14 cellular contexts compared by ENCODE assay signal in genomic region chr7:29337628-29338116, GRCh38.
DNase-seq lines count a peak whose midpoint lies in the region; ATAC-seq, FAIRE-seq and TF ChIP-seq lines count a peak whose summit lies in the region.
"Had no signal": no experiment of that assay in that cellular context is flagged by ENCODE, and none has a peak within 500 bp of the region (broad histone marks: within the 10 kb centered on the region; RNA-seq: fewer than 3 reads in every experiment).

No MANE protein-coding gene starts in this region.

- no peaks in the 10 kb centered on the region for H3K79me2 ChIP-seq in astrocyte (ENCODE audit: insufficient read depth, low read length)

- H4K20me1 ChIP-seq in astrocyte (ENCODE audit: insufficient read depth, low read length), result no peaks in the 10 kb centered on the region

- peaks cover 45 to 55% (median 52%) of the 10 kb centered on the region in 3 donors for H3K4me1 Mint-ChIP-seq in CD8-positive, alpha-beta memory T cell
- H3K4me1 Mint-ChIP-seq in astrocyte (ENCODE audit: low read depth, unreplicated experiment), result peaks cover 6% of the 10 kb centered on the region
- H3K4me1 Mint-ChIP-seq in naive thymus-derived CD8-positive, alpha-beta T cell, result peaks cover 10 to 44% (median 36%) of the 10 kb centered on the region in 4 donors

- no peaks in the 10 kb centered on the region for H3K9me3 ChIP-seq in CD8-positive, alpha-beta memory T cell (ENCODE audit: low read length)
- H3K9me3 ChIP-seq in astrocyte (ENCODE audit: insufficient read depth, low read depth, low read length), result no peaks in the 10 kb centered on the region
- H3K9me3 ChIP-seq in tibial artery, result no peaks in the 10 kb centered on the region
- H3K9me3 ChIP-seq: sigmoid colon, SK-N-SH had no signal

- in situ Hi-C loops in GM13977 (cut with MboI; ENCODE audit: low pct_unique_long_range_greater_than_20kb, low sequenced_read_pairs, unreplicated experiment), result no loop called here

- no peak overlapping the region for H2AFZ ChIP-seq in astrocyte (ENCODE audit: low read depth, low read length)

- H3K27ac Mint-ChIP-seq in CD8-positive, alpha-beta memory T cell, result peak overlapping the region; percentile 57 to 89 (median 70)
- H3K27ac Mint-ChIP-seq in astrocyte (ENCODE audit: unreplicated experiment), result no peak overlapping the region
- H3K27ac Mint-ChIP-seq in naive thymus-derived CD8-positive, alpha-beta T cell, result peak overlapping the region; percentile 70 to 93 (median 82)
- H3K27ac Mint-ChIP-seq: activated naive CD4-positive, alpha-beta T cell treated with anti-CD3 and anti-CD28 coated beads, Interleukin-2, amount 50 U/mL, for 72 hours; HFFc6 had no signal

- no peaks in the 10 kb centered on the region for H3K9me3 Mint-ChIP-seq in CD8-positive, alpha-beta memory T cell
- no peaks in the 10 kb centered on the region for H3K9me3 Mint-ChIP-seq in astrocyte (ENCODE audit: unreplicated experiment)
- H3K9me3 Mint-ChIP-seq in naive thymus-derived CD8-positive, alpha-beta T cell, result no peaks in the 10 kb centered on the region
- H3K9me3 Mint-ChIP-seq: activated naive CD4-positive, alpha-beta T cell treated with anti-CD3 and anti-CD28 coated beads, Interleukin-2, amount 50 U/mL, for 72 hours; HFFc6 had no signal

- POLR2A ChIA-PET in CD8-positive, alpha-beta memory T cell (lab: Charles Lee), result interaction anchor here (0.5 kb wide), 1 partner anchor 155 kb away, joined by 3 read pairs; no protein-coding TSS in a partner anchor
- POLR2A ChIA-PET in naive thymus-derived CD8-positive, alpha-beta T cell (lab: Charles Lee), result interaction anchor here (0.5 to 1.3 kb wide), 3 partner anchors 11 to 664 kb away, joined by 3 to 5 read pairs (median 3); no protein-coding TSS in a partner anchor

- no peaks in the 10 kb centered on the region for H3K27me3 ChIP-seq in CD8-positive, alpha-beta memory T cell (ENCODE audit: insufficient read depth, low read length, poor library complexity, severe bottlenecking)
- peaks cover 14% of the 10 kb centered on the region for H3K27me3 ChIP-seq in astrocyte (ENCODE audit: insufficient read depth, low read length)
- peaks cover 0 to 3% of the 10 kb centered on the region in 2 donors for H3K27me3 ChIP-seq in tibial artery
- H3K27me3 ChIP-seq: sigmoid colon had no signal

- peak; percentile 12 to 79 (median 59) for DNase-seq in CD8-positive, alpha-beta memory T cell
- DNase-seq in NOMO-1 treated with DMSO at 0.1 percent for 48 hours (lab: John Stamatoyannopoulos, UW; ENCODE audit: unreplicated experiment) (peak; percentile 58), astrocyte (ENCODE audit: low read depth) (peak; percentile 77), SK-N-DZ (ENCODE audit: low spot score) (no peak), tibial artery (no peak), NCI-H446 (lab: John Stamatoyannopoulos, UW) (no peak), GM13977 (ENCODE audit: low spot score) (no peak)
- peak in 9 of 10 donors; percentile 19 to 80 (median 56) for DNase-seq in naive thymus-derived CD8-positive, alpha-beta T cell
- DNase-seq: HFFc6, sigmoid colon, SK-N-SH had no signal

- CTCF ChIA-PET in CD8-positive, alpha-beta memory T cell (lab: Charles Lee), result interaction anchor here (0.7 to 3.6 kb wide), 3 partner anchors 18 to 149 kb away, joined by 3 to 16 read pairs (median 3); no protein-coding TSS in a partner anchor

- no peak for FAIRE-seq in astrocyte (lab: Jason Lieb, UNC)

- peaks cover 0 to 3% of the 10 kb centered on the region in 2 donors for H3K27me3 Mint-ChIP-seq in CD8-positive, alpha-beta memory T cell
- H3K27me3 Mint-ChIP-seq in astrocyte (ENCODE audit: low read depth, unreplicated experiment), result peaks cover 23% of the 10 kb centered on the region
- H3K27me3 Mint-ChIP-seq in naive thymus-derived CD8-positive, alpha-beta T cell, result no peaks in the 10 kb centered on the region

- H3K36me3 Mint-ChIP-seq in CD8-positive, alpha-beta memory T cell, result no peaks in the 10 kb centered on the region
- H3K36me3 Mint-ChIP-seq in astrocyte (ENCODE audit: low read depth, unreplicated experiment), result no peaks in the 10 kb centered on the region
- H3K36me3 Mint-ChIP-seq in naive thymus-derived CD8-positive, alpha-beta T cell, result no peaks in the 10 kb centered on the region
- H3K36me3 Mint-ChIP-seq: activated naive CD4-positive, alpha-beta T cell treated with anti-CD3 and anti-CD28 coated beads, Interleukin-2, amount 50 U/mL, for 72 hours had no signal

- intact Hi-C loops in tibial artery (cut with DNase I; ENCODE audit: low total_unique reads), result no loop called here

- peak; percentile 92 to 94 for ATAC-seq in naive thymus-derived CD8-positive, alpha-beta T cell

- peak overlapping the region; percentile 26 for H3K4me3 ChIP-seq in CD8-positive, alpha-beta memory T cell (ENCODE audit: low read length)
- H3K4me3 ChIP-seq in astrocyte (ENCODE audit: insufficient read depth, low read depth, low read length), result no peak overlapping the region
- H3K4me3 ChIP-seq in tibial artery, result no peak overlapping the region
- H3K4me3 ChIP-seq: lung, sigmoid colon had no signal

- TF ChIP-seq CTCF in astrocyte (IDR thresholded peaks at IDR 0.05; ENCODE audit: insufficient read depth, low read depth, low read length), result no peak
- no peak for TF ChIP-seq CTCF in tibial artery (IDR thresholded peaks at IDR 0.05)
- no peak for TF ChIP-seq CTCF in GM13977 (IDR thresholded peaks at IDR 0.05; ENCODE audit: extremely low read depth, insufficient read depth, missing control alignments)

- H3K9ac ChIP-seq in astrocyte (ENCODE audit: low read length), result no peak overlapping the region
- H3K9ac ChIP-seq: SK-N-SH had no signal

- H3K36me3 ChIP-seq in CD8-positive, alpha-beta memory T cell (ENCODE audit: insufficient read depth, low read length), result no peaks in the 10 kb centered on the region
- H3K36me3 ChIP-seq in astrocyte (ENCODE audit: insufficient read depth, low read length) (no peaks in the 10 kb centered on the region), tibial artery (no peaks in the 10 kb centered on the region)
- H3K36me3 ChIP-seq: sigmoid colon had no signal

- peaks cover 37% of the 10 kb centered on the region for H3K4me1 ChIP-seq in CD8-positive, alpha-beta memory T cell (ENCODE audit: insufficient read depth, low read length)
- no peaks in the 10 kb centered on the region for H3K4me1 ChIP-seq in astrocyte (ENCODE audit: insufficient read depth, low read length)
- H3K4me1 ChIP-seq in tibial artery, result peaks cover 0 to 10% (median 0%) of the 10 kb centered on the region in 4 donors
- H3K4me1 ChIP-seq: sigmoid colon had no signal

- peak overlapping the region; percentile 6 to 79 (median 74) for H3K4me3 Mint-ChIP-seq in CD8-positive, alpha-beta memory T cell
- no peak overlapping the region for H3K4me3 Mint-ChIP-seq in astrocyte (ENCODE audit: unreplicated experiment)
- peak overlapping the region; percentile 34 to 83 (median 60) for H3K4me3 Mint-ChIP-seq in naive thymus-derived CD8-positive, alpha-beta T cell
- H3K4me3 Mint-ChIP-seq: HFFc6 had no signal

- H3K4me2 ChIP-seq in astrocyte (ENCODE audit: low read length), result no peak overlapping the region
- H3K4me2 ChIP-seq: SK-N-SH had no signal

- peak overlapping the region; percentile 2 for H3K27ac ChIP-seq in CD8-positive, alpha-beta memory T cell (ENCODE audit: low read depth, low read length)
- no peak overlapping the region for H3K27ac ChIP-seq in astrocyte (ENCODE audit: low read depth, low read length)
- H3K27ac ChIP-seq in tibial artery, result no peak overlapping the region
- H3K27ac ChIP-seq: HL-60, sigmoid colon had no signal

Comparison
In these comparisons a context has a peak if more than half of its experiments do, and no peak if none do; other contexts are left out.
1. DNase-seq: peak in CD8-positive, alpha-beta memory T cell (5 of 5), NOMO-1 treated with DMSO at 0.1 percent for 48 hours (single experiment), astrocyte (single experiment) and naive thymus-derived CD8-positive, alpha-beta T cell (9 of 10); none in SK-N-DZ (single experiment), tibial artery (0 of 2), NCI-H446 (0 of 2) and GM13977 (single experiment).